ENCODE assay signal across 8 cellular contexts in the genomic region with DNA sequence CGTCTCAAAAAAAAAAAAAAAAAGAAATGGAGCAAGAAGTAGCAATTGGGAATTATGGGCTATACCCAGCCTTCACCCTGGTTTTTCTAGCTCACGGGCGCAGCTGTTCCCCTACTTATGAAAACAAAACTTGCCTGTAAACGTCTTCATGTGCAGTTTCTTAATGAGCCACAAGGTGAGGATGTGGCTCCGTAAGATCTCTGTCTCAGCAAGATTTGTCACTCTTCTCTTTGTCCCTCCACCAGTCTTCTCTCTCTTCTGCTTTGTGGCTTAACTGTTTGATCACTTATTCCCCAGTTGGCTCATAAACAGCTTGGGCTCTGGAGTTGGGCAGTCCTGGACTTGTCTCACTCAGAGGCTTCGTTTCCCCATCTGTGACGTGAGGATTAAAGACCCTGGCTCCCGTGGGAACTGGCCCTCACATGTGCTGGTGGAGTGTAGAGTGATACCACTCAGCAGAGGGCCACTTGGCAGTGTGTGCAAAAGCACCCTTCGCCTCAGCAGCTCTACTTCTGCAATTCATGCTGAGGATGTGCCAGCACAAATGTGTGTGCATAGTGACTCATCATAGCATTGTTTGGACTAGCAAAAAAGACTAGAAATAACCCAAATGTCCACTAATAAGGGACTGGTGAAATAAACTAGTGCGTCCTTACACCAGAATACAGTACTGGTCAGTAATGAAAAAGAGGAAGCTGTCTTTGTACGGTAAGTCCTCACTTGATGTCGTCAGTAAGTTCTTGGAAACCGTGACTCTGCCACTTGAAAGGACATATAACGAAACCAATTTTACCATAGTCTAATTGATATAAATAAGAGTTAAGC. TPM values are rescaled to one million over a fixed set of nuclear protein-coding genes. Genes with fewer than 3 reads are reported as not detected.
DNase-seq lines count a peak whose midpoint lies in the region; ATAC-seq and TF ChIP-seq lines count a peak whose summit lies in the region.

No MANE protein-coding gene starts in this region.

- DNase-seq in D341Med (ENCODE audit: low spot score) = peak; percentile 76
- DNase-seq in GM19238 (ENCODE audit: insufficient read length, low spot score) = peak; percentile 50
- DNase-seq in NCI-H82 (lab: John Stamatoyannopoulos, UW) = peak; percentile 95
- DNase-seq in activated naive CD4-positive, alpha-beta T cell treated with anti-CD3 and anti-CD28 coated beads for 36 hours = peak; percentile 70
- DNase-seq in germinal center (ENCODE audit: low spot score) = peak; percentile 64
- DNase-seq in osteocyte (ENCODE audit: extremely low spot score, unreplicated experiment) = no peak
- DNase-seq in ureter (ENCODE audit: low spot score) = no peak

- peak overlapping the region; percentile 47 for H3K27ac Mint-ChIP-seq in activated naive CD4-positive, alpha-beta T cell treated with anti-CD3 and anti-CD28 coated beads for 36 hours
- H3K27ac Mint-ChIP-seq in osteocyte (ENCODE audit: unreplicated experiment) = peak overlapping the region; percentile 98

- no peaks in the 10 kb centered on the region for H3K27me3 Mint-ChIP-seq in activated naive CD4-positive, alpha-beta T cell treated with anti-CD3 and anti-CD28 coated beads for 36 hours (ENCODE audit: low read depth)
- no peaks in the 10 kb centered on the region for H3K27me3 Mint-ChIP-seq in osteocyte (ENCODE audit: unreplicated experiment)

- H3K4me3 Mint-ChIP-seq in activated naive CD4-positive, alpha-beta T cell treated with anti-CD3 and anti-CD28 coated beads for 36 hours = no peak overlapping the region
- peak overlapping the region; percentile 56 for H3K4me3 Mint-ChIP-seq in osteocyte (ENCODE audit: unreplicated experiment)

- TF ChIP-seq CTCF in osteocyte (IDR thresholded peaks at IDR 0.05) = peak; percentile 68

- intact Hi-C loops in activated naive CD4-positive, alpha-beta T cell treated with anti-CD3 and anti-CD28 coated beads for 36 hours (cut with micrococcal nuclease) = loop anchor here (1.0 kb wide), 8 partner anchors 65 to 508 kb away; a partner anchor contains a TSS

- peaks cover 32% of the 10 kb centered on the region for H3K4me1 Mint-ChIP-seq in activated naive CD4-positive, alpha-beta T cell treated with anti-CD3 and anti-CD28 coated beads for 36 hours (ENCODE audit: low read depth)
- peaks cover 48% of the 10 kb centered on the region for H3K4me1 Mint-ChIP-seq in osteocyte (ENCODE audit: unreplicated experiment)

- CTCF ChIA-PET in activated naive CD4-positive, alpha-beta T cell treated with anti-CD3 and anti-CD28 coated beads for 36 hours (lab: Charles Lee) = interaction anchor here (0.7 to 5.2 kb wide), 39 partner anchors 9 to 509 kb away, joined by 3 to 63 read pairs (median 7); a partner anchor contains a TSS

- H3K9me3 Mint-ChIP-seq in activated naive CD4-positive, alpha-beta T cell treated with anti-CD3 and anti-CD28 coated beads for 36 hours = no peaks in the 10 kb centered on the region
- no peaks in the 10 kb centered on the region for H3K9me3 Mint-ChIP-seq in osteocyte (ENCODE audit: unreplicated experiment)

- peak; percentile 75 for ATAC-seq in HG03159 (IDR thresholded peaks at IDR 0.05; ENCODE audit: unreplicated experiment)

- no peaks in the 10 kb centered on the region for H3K36me3 Mint-ChIP-seq in activated naive CD4-positive, alpha-beta T cell treated with anti-CD3 and anti-CD28 coated beads for 36 hours (ENCODE audit: low read depth)
- no peaks in the 10 kb centered on the region for H3K36me3 Mint-ChIP-seq in osteocyte (ENCODE audit: unreplicated experiment)

RNA-seq across cellular contexts. Expression of a gene that starts 8.7 kb away (rescaled TPM):
- total RNA-seq in activated naive CD4-positive, alpha-beta T cell treated with anti-CD3 and anti-CD28 coated beads for 36 hours = 1 to 10 TPM; 6.0 to 7.3 TPM
- total RNA-seq in osteocyte = 20.7 and 22.4 TPM in 2 replicates
- 27.8 TPM for total RNA-seq in ureter

Comparison
In these comparisons a context has a peak if more than half of its experiments do, and no peak if none do; other contexts are left out.
1. DNase-seq: peak in D341Med (single experiment), GM19238 (single experiment), NCI-H82 (single experiment), activated naive CD4-positive, alpha-beta T cell treated with anti-CD3 and anti-CD28 coated beads for 36 hours (single experiment) and germinal center (single experiment); none in osteocyte (single experiment) and ureter (single experiment).